ENCODE assay signal across 1 cellular context in genomic region chr21:35231115-35231514, GRCh38.
TF ChIP-seq lines count a peak whose summit lies in the region.

No MANE protein-coding gene starts in this region.

TF ChIP-seq in SK-N-SH treated with all-trans-retinoic acid at 6 μM for 48 hours, 23 proteins besides CTCF, POLR2A, EP300 and RAD21 (continued from another document):
- TF ChIP-seq CSRNP3 (CRISPR knock-in tag; IDR thresholded peaks at IDR 0.05), result no peak
- TF ChIP-seq SNAI2 (CRISPR knock-in tag; IDR thresholded peaks at IDR 0.05), result no peak
- TF ChIP-seq ZFP30 (CRISPR knock-in tag; IDR thresholded peaks at IDR 0.05), result no peak
- no peak for TF ChIP-seq ARNTL (CRISPR knock-in tag; IDR thresholded peaks at IDR 0.05; ENCODE audit: borderline replicate concordance, low read depth)
- TF ChIP-seq, protein P1, sequence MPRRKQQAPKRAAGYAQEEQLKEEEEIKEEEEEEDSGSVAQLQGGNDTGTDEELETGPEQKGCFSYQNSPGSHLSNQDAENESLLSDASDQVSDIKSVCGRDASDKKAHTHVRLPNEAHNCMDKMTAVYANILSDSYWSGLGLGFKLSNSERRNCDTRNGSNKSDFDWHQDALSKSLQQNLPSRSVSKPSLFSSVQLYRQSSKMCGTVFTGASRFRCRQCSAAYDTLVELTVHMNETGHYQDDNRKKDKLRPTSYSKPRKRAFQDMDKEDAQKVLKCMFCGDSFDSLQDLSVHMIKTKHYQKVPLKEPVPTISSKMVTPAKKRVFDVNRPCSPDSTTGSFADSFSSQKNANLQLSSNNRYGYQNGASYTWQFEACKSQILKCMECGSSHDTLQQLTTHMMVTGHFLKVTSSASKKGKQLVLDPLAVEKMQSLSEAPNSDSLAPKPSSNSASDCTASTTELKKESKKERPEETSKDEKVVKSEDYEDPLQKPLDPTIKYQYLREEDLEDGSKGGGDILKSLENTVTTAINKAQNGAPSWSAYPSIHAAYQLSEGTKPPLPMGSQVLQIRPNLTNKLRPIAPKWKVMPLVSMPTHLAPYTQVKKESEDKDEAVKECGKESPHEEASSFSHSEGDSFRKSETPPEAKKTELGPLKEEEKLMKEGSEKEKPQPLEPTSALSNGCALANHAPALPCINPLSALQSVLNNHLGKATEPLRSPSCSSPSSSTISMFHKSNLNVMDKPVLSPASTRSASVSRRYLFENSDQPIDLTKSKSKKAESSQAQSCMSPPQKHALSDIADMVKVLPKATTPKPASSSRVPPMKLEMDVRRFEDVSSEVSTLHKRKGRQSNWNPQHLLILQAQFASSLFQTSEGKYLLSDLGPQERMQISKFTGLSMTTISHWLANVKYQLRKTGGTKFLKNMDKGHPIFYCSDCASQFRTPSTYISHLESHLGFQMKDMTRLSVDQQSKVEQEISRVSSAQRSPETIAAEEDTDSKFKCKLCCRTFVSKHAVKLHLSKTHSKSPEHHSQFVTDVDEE (CRISPR knock-in tag; IDR thresholded peaks at IDR 0.05), result no peak
- TF ChIP-seq TCF4 (CRISPR knock-in tag; IDR thresholded peaks at IDR 0.05; ENCODE audit: borderline replicate concordance), result no peak
